ENCODE assay signal across 21 cellular contexts in genomic region chr1:11648039-11648438, GRCh38. TPM values are rescaled to one million over a fixed set of nuclear protein-coding genes. Genes with fewer than 3 reads are reported as not detected.
DNase-seq lines count a peak whose midpoint lies in the region; ATAC-seq and TF ChIP-seq lines count a peak whose summit lies in the region.
"Had no signal": no experiment of that assay in that cellular context is flagged by ENCODE, and none has a peak within 500 bp of the region (broad histone marks: within the 10 kb centered on the region; RNA-seq: fewer than 3 reads in every experiment).

No MANE protein-coding gene starts in this region.

- no peak overlapping the region for H3K4me3 Mint-ChIP-seq in GM23338
- H3K4me3 Mint-ChIP-seq: activated naive CD4-positive, alpha-beta T cell treated with anti-CD3 and anti-CD28 coated beads, Interleukin-2, amount 10 ng/mL, durations not matched to agents 7 days and 5 days; activated T-cell treated with anti-CD3 and anti-CD28 coated beads, Interleukin-2, amount 50 U/mL, for 4 hours; natural killer cell treated with Interleukin-12 subunit alpha and Interleukin-12 subunit beta and Interleukin-15 and Interleukin-18, amount 100 ng/mL, for 72 hours; stimulated activated memory B cell treated with anti-CD40 and anti-IgM and Interleukin-4, amounts not matched to agents 10 μg/mL and 1 μg/mL and 100 μg/mL, for 72 hours had no signal

- H2AFZ ChIP-seq in GM23338 = no peak overlapping the region
- no peak overlapping the region for H2AFZ ChIP-seq in osteoblast (ENCODE audit: low read length)

- no peak for DNase-seq in GM23338 (ENCODE audit: low spot score)
- peak in 56 of 58 donors; percentile 36 to 97 (median 87) for DNase-seq in anterior cingulate cortex (lab: John Stamatoyannopoulos, UW)
- peak; percentile 77 to 91 (median 83) for DNase-seq in right cardiac atrium
- DNase-seq in osteoblast (ENCODE audit: insufficient read length, low spot score, missing footprints) = peak; percentile 81
- no peak for DNase-seq in NCI-H1694 treated with DMSO at 0.1 percent for 48 hours (lab: John Stamatoyannopoulos, UW)
- DNase-seq in NCI-H146 treated with DMSO at 0.1 percent for 48 hours (lab: John Stamatoyannopoulos, UW; ENCODE audit: unreplicated experiment) = no peak
- DNase-seq: activated CD4-positive, alpha-beta T cell treated with anti-CD3 and anti-CD28 coated beads for 4 hours; activated T-cell treated with anti-CD3 and anti-CD28 coated beads, Interleukin-2, amount 50 U/mL, for 4 hours; Kasumi-1; NCI-H1930; NCI-H345; thyroid gland had no signal

- peak overlapping the region; percentile 65; the same call in 1 of the 2 replicates for H3K4me2 ChIP-seq in GM23338
- no peak overlapping the region for H3K4me2 ChIP-seq in osteoblast (ENCODE audit: insufficient read depth, low read length)

- no peak for TF ChIP-seq CTCF in GM23338 (conservative IDR thresholded peaks at IDR 0.05; ENCODE audit: low read depth in 2 of 2)
- TF ChIP-seq CTCF in osteoblast (IDR thresholded peaks at IDR 0.05; ENCODE audit: extremely low read depth, low read depth, low read length) = no peak

- H3K9me3 ChIP-seq in right cardiac atrium (ENCODE audit: control insufficient read depth, low read length) (no peaks in the 10 kb centered on the region), osteoblast (ENCODE audit: low read depth, low read length) (no peaks in the 10 kb centered on the region)
- H3K9me3 ChIP-seq: esophagus muscularis mucosa, thyroid gland had no signal

- peaks cover 14% of the 10 kb centered on the region; the same call in 1 of the 2 replicates for H3F3A ChIP-seq in GM23338 (replicated peaks; ENCODE audit: low read depth)

- H4K20me1 ChIP-seq in GM23338 (replicated peaks; ENCODE audit: insufficient read depth) (peaks cover 8% of the 10 kb centered on the region), osteoblast (ENCODE audit: insufficient read depth, low read length) (no peaks in the 10 kb centered on the region)

- H3K27ac Mint-ChIP-seq in GM23338 = no peak overlapping the region
- H3K27ac Mint-ChIP-seq: activated naive CD4-positive, alpha-beta T cell treated with anti-CD3 and anti-CD28 coated beads, Interleukin-2, amount 10 ng/mL, durations not matched to agents 7 days and 5 days; effector memory CD8-positive, alpha-beta T cell; natural killer cell treated with Interleukin-12 subunit alpha and Interleukin-12 subunit beta and Interleukin-15 and Interleukin-18, amount 100 ng/mL, for 72 hours; progenitor cell of endocrine pancreas; stimulated activated memory B cell treated with anti-CD40 and anti-IgM and Interleukin-4, amounts not matched to agents 10 μg/mL and 1 μg/mL and 100 μg/mL, for 72 hours had no signal

- peaks cover 22% of the 10 kb centered on the region for H3K4me1 ChIP-seq in GM23338 (ENCODE audit: insufficient read depth)
- peaks cover 2% of the 10 kb centered on the region for H3K4me1 ChIP-seq in right cardiac atrium (ENCODE audit: control insufficient read depth, insufficient read depth, low read length)
- H3K4me1 ChIP-seq in osteoblast (ENCODE audit: insufficient read depth, low read length) = no peaks in the 10 kb centered on the region

- H3K27ac ChIP-seq in GM23338 (ENCODE audit: low read depth) (no peak overlapping the region), right cardiac atrium (ENCODE audit: low read length) (no peak overlapping the region), osteoblast (ENCODE audit: low read depth, low read length) (no peak overlapping the region)
- H3K27ac ChIP-seq: esophagus muscularis mucosa, thyroid gland had no signal

- H3K27me3 ChIP-seq in GM23338 (ENCODE audit: insufficient read depth) (no peaks in the 10 kb centered on the region), right cardiac atrium (ENCODE audit: control insufficient read depth, insufficient read depth) (no peaks in the 10 kb centered on the region), osteoblast (ENCODE audit: insufficient read depth, low read length) (peaks cover 15% of the 10 kb centered on the region)
- H3K27me3 ChIP-seq: thyroid gland had no signal

- H3K79me2 ChIP-seq in GM23338 (replicated peaks; ENCODE audit: insufficient read depth) (peaks cover 18% of the 10 kb centered on the region), osteoblast (ENCODE audit: insufficient read depth, low read length) (no peaks in the 10 kb centered on the region)

- ATAC-seq in GM23338 = no peak
- peak; percentile 43 to 47 for ATAC-seq in right cardiac atrium
- no peak for ATAC-seq in GM18502 (IDR thresholded peaks at IDR 0.05; ENCODE audit: poor library complexity, unreplicated experiment)
- ATAC-seq in GM21825 (IDR thresholded peaks at IDR 0.05; ENCODE audit: unreplicated experiment) = no peak
- ATAC-seq: stimulated activated memory B cell treated with anti-CD40 and anti-IgM and Interleukin-4, amounts not matched to agents 10 μg/mL and 1 μg/mL and 100 μg/mL, for 72 hours had no signal

- intact Hi-C loops in right cardiac atrium (cut with DNase I) = loop anchor here (5.0 to 10.0 kb wide), 5 partner anchors 74 to 603 kb away; partner anchors contain the start of gene MASP2 (in 1 of the 4)

- WGBS in right cardiac atrium = 58% methylated on average over 6 of the region's 6 CpGs

- H3K36me3 Mint-ChIP-seq in GM23338 (ENCODE audit: low read depth) = peaks cover 2% of the 10 kb centered on the region; the same call in 1 of the 3 replicates
- H3K36me3 Mint-ChIP-seq: activated naive CD4-positive, alpha-beta T cell treated with anti-CD3 and anti-CD28 coated beads, Interleukin-2, amount 10 ng/mL, durations not matched to agents 7 days and 5 days; natural killer cell treated with Interleukin-12 subunit alpha and Interleukin-12 subunit beta and Interleukin-15 and Interleukin-18, amount 100 ng/mL, for 72 hours; stimulated activated memory B cell treated with anti-CD40 and anti-IgM and Interleukin-4, amounts not matched to agents 10 μg/mL and 1 μg/mL and 100 μg/mL, for 72 hours had no signal

- H3K9me2 ChIP-seq in GM23338 (ENCODE audit: insufficient read depth) = no peaks in the 10 kb centered on the region

- H3K36me3 ChIP-seq in GM23338 (ENCODE audit: insufficient read depth) (no peaks in the 10 kb centered on the region), osteoblast (ENCODE audit: insufficient read depth, low read length) (no peaks in the 10 kb centered on the region)
- H3K36me3 ChIP-seq: esophagus muscularis mucosa, thyroid gland had no signal

- peaks cover 33% of the 10 kb centered on the region for H3K4me1 Mint-ChIP-seq in GM23338

- H3K4me3 ChIP-seq in GM23338 (no peak overlapping the region), right cardiac atrium (ENCODE audit: low read length) (no peak overlapping the region), osteoblast (ENCODE audit: insufficient read depth, low read length) (no peak overlapping the region)
- H3K4me3 ChIP-seq: skin epidermis, thyroid gland had no signal

- peaks cover 22% of the 10 kb centered on the region for H3K27me3 Mint-ChIP-seq in GM23338 (ENCODE audit: insufficient read depth, low read depth, poor library complexity)
- H3K27me3 Mint-ChIP-seq: effector memory CD8-positive, alpha-beta T cell; natural killer cell treated with Interleukin-12 subunit alpha and Interleukin-12 subunit beta and Interleukin-15 and Interleukin-18, amount 100 ng/mL, for 72 hours; stimulated activated memory B cell treated with anti-CD40 and anti-IgM and Interleukin-4, amounts not matched to agents 10 μg/mL and 1 μg/mL and 100 μg/mL, for 72 hours had no signal

- no peaks in the 10 kb centered on the region; the same call in 2 of the 3 replicates for H3K9me3 Mint-ChIP-seq in GM23338
- H3K9me3 Mint-ChIP-seq: activated naive CD4-positive, alpha-beta T cell treated with anti-CD3 and anti-CD28 coated beads, Interleukin-2, amount 10 ng/mL, durations not matched to agents 7 days and 5 days; activated T-cell treated with anti-CD3 and anti-CD28 coated beads, Interleukin-2, amount 50 U/mL, for 4 hours; effector memory CD8-positive, alpha-beta T cell; natural killer cell treated with Interleukin-12 subunit alpha and Interleukin-12 subunit beta and Interleukin-15 and Interleukin-18, amount 100 ng/mL, for 72 hours; stimulated activated memory B cell treated with anti-CD40 and anti-IgM and Interleukin-4, amounts not matched to agents 10 μg/mL and 1 μg/mL and 100 μg/mL, for 72 hours had no signal

TF ChIP-seq in GM23338, 12 proteins besides CTCF, POLR2A, EP300 and RAD21:
- TF ChIP-seq ZNF331 (CRISPR knock-in tag; IDR thresholded peaks at IDR 0.05; ENCODE audit: low read depth) = no peak

RNA-seq across cellular contexts. Expression of gene FBXO2, which starts 6.2 kb away (rescaled TPM):
- 44.4 and 45.4 TPM in 2 replicates for total RNA-seq in GM23338 (2014; rRNA removed; shearing (Covaris generic))
- polyA plus RNA-seq in GM23338 (2016; fragmentation: Nextera tagmentation; extraction: Ambion mirVana) (84.6 and 86.7 TPM in 2 replicates), right cardiac atrium (14.0 TPM)
- total RNA-seq in right cardiac atrium (10 to 100 TPM in 1 of 4 donors, 1 to 10 TPM in 3; 5.4 to 10.6 (median 6.5) TPM), osteoblast (0.29 and 0.36 TPM in 2 replicates)

RNA-seq across cellular contexts. Expression of gene FBXO44, which starts 6.6 kb away (rescaled TPM):
- total RNA-seq in GM23338 (2014; rRNA removed; shearing (Covaris generic)) = 28.9 and 30.8 TPM in 2 replicates
- 22.0 and 22.3 TPM in 2 replicates for polyA plus RNA-seq in GM23338 (2016; fragmentation: Nextera tagmentation; extraction: Ambion mirVana)
- 10 to 100 TPM; 18.5 to 30.1 (median 24.8) TPM for total RNA-seq in right cardiac atrium
- polyA plus RNA-seq in right cardiac atrium = 25.1 TPM
- 14.4 and 16.3 TPM in 2 replicates for total RNA-seq in osteoblast

RNA-seq across cellular contexts. Expression of gene FBXO6, which starts 16.0 kb away (rescaled TPM):
- 0.58 and 0.90 TPM in 2 replicates for total RNA-seq in GM23338 (2014; rRNA removed; shearing (Covaris generic))
- 0.40 and 0.89 TPM in 2 replicates for polyA plus RNA-seq in GM23338 (2016; fragmentation: Nextera tagmentation; extraction: Ambion mirVana)
- 1 to 10 TPM; 4.5 to 7.9 (median 5.9) TPM for total RNA-seq in right cardiac atrium
- 9.9 TPM for polyA plus RNA-seq in right cardiac atrium
- total RNA-seq in osteoblast = 8.7 and 8.8 TPM in 2 replicates

RNA-seq across cellular contexts. Expression of gene MAD2L2, which starts 32.9 kb away (rescaled TPM):
- total RNA-seq in GM23338 (2014; rRNA removed; shearing (Covaris generic)) = 474 and 552 TPM in 2 replicates
- 478 and 498 TPM in 2 replicates for polyA plus RNA-seq in GM23338 (2016; fragmentation: Nextera tagmentation; extraction: Ambion mirVana)
- total RNA-seq in right cardiac atrium = 10 to 100 TPM; 15.5 to 20.3 (median 16.7) TPM
- 22.8 TPM for polyA plus RNA-seq in right cardiac atrium
- total RNA-seq in osteoblast = 20.6 and 22.7 TPM in 2 replicates

RNA-seq across cellular contexts. Expression of gene DRAXIN, which starts 43.5 kb away (rescaled TPM):
- 22.6 and 23.0 TPM in 2 replicates for total RNA-seq in GM23338 (2014; rRNA removed; shearing (Covaris generic))
- 7.4 and 7.6 TPM in 2 replicates for polyA plus RNA-seq in GM23338 (2016; fragmentation: Nextera tagmentation; extraction: Ambion mirVana)
- under 1 TPM in 3 of 4 donors, not detected in 1; 0.03 to 0.08 (median 0.03) TPM for total RNA-seq in right cardiac atrium
- 0.02 TPM for polyA plus RNA-seq in right cardiac atrium
- total RNA-seq in osteoblast = under 0.01 TPM in 2 replicates
- total RNA-seq: thyroid gland had no signal

Comparison
In these comparisons a context has a peak if more than half of its experiments do, and no peak if none do; other contexts are left out.
1. ATAC-seq: peak in right cardiac atrium (2 of 2); none in GM23338 (single experiment), GM18502 (single experiment) and GM21825 (single experiment).
2. DNase-seq: peak in anterior cingulate cortex (56 of 58), right cardiac atrium (3 of 3) and osteoblast (single experiment); none in GM23338 (single experiment), NCI-H1694 treated with DMSO at 0.1 percent for 48 hours (single experiment) and NCI-H146 treated with DMSO at 0.1 percent for 48 hours (single experiment).